Comparison of ENCODE assay signal across 14 cellular contexts in genomic region chr12:25792031-25792430, GRCh38.
A peak's percentile ranks its signal among the peaks of the same experiment; 100 is the strongest.
DNase-seq lines count a peak whose midpoint lies in the region.
"Had no signal": no experiment of that assay in that cellular context is flagged by ENCODE, and none has a peak within 500 bp of the region (broad histone marks: within the 10 kb centered on the region; RNA-seq: fewer than 3 reads in every experiment).

No MANE protein-coding gene starts in this region.

- no peaks in the 10 kb centered on the region for H3K79me2 ChIP-seq in GM23248 (ENCODE audit: insufficient read depth)

- peak; percentile 39 for DNase-seq in GM23248
- peak; percentile 8 for DNase-seq in NCI-H524 treated with DMSO at 0.1 percent for 48 hours (lab: John Stamatoyannopoulos, UW)
- DNase-seq in dermis blood vessel endothelial cell, result peak; percentile 45
- DNase-seq in kidney tubule cell (ENCODE audit: low spot score), result peak; percentile 48
- no peak for DNase-seq in NCI-H1417 treated with DMSO at 0.1 percent for 48 hours (lab: John Stamatoyannopoulos, UW)
- DNase-seq in NCI-H1694 (lab: John Stamatoyannopoulos, UW), result no peak
- no peak for DNase-seq in posterior cingulate gyrus
- DNase-seq: DMS 273 treated with DMSO at 0.1 percent for 48 hours, H9, KBM-7, NCI-H1048, NCI-H345, SHP77 had no signal

- no peak overlapping the region for H3K9ac ChIP-seq in GM23248
- H3K9ac ChIP-seq: BLaER1 had no signal

- no peaks in the 10 kb centered on the region for H3K36me3 ChIP-seq in GM23248 (ENCODE audit: low read depth)
- H3K36me3 ChIP-seq: BLaER1 had no signal

- H3K9me3 ChIP-seq in GM23248 (ENCODE audit: low read depth), result no peaks in the 10 kb centered on the region
- H3K9me3 ChIP-seq: BLaER1 had no signal

- H3K27me3 ChIP-seq in GM23248 (replicated peaks; ENCODE audit: insufficient read depth), result no peaks in the 10 kb centered on the region
- H3K27me3 ChIP-seq: BLaER1 had no signal

- no peaks in the 10 kb centered on the region for H3K4me1 ChIP-seq in GM23248 (ENCODE audit: insufficient read depth)
- H3K4me1 ChIP-seq: BLaER1 had no signal

- no peak overlapping the region for H2AFZ ChIP-seq in GM23248

- H3K4me3 ChIP-seq in GM23248, result no peak overlapping the region
- H3K4me3 ChIP-seq: BLaER1 had no signal

- intact Hi-C loops in posterior cingulate gyrus (cut with DNase I), result no loop called here

- in situ Hi-C loops in GM23248 (cut with MboI), result no loop called here

- H3F3A ChIP-seq in GM23248 (ENCODE audit: insufficient read depth), result no peaks in the 10 kb centered on the region

- H3K27ac ChIP-seq in GM23248, result no peak overlapping the region
- H3K27ac ChIP-seq: BLaER1 had no signal

- 61 to 69% methylated on average over 1 of the region's 1 CpG for WGBS in GM23248 (ENCODE audit: low coverage in 1 of 2, low lambda C conversion rate in 2 of 2, missing lambda C conversion rate in 2 of 2), 2 experiments

- no peaks in the 10 kb centered on the region for H3K9me2 ChIP-seq in GM23248 (ENCODE audit: insufficient read depth)

- H4K20me1 ChIP-seq in GM23248 (ENCODE audit: insufficient read depth), result no peaks in the 10 kb centered on the region
- H4K20me1 ChIP-seq: BLaER1 had no signal

- H3K4me2 ChIP-seq in GM23248 (ENCODE audit: unreplicated experiment), result no peak overlapping the region
- H3K4me2 ChIP-seq: BLaER1 had no signal

Comparison
In these comparisons a context has a peak if more than half of its experiments do, and no peak if none do; other contexts are left out.
1. DNase-seq: peak in GM23248 (single experiment), NCI-H524 treated with DMSO at 0.1 percent for 48 hours (single experiment), dermis blood vessel endothelial cell (single experiment) and kidney tubule cell (single experiment); none in NCI-H1417 treated with DMSO at 0.1 percent for 48 hours (single experiment), NCI-H1694 (single experiment) and posterior cingulate gyrus (0 of 10).